18 cellular contexts compared by ENCODE assay signal in the genomic region with DNA sequence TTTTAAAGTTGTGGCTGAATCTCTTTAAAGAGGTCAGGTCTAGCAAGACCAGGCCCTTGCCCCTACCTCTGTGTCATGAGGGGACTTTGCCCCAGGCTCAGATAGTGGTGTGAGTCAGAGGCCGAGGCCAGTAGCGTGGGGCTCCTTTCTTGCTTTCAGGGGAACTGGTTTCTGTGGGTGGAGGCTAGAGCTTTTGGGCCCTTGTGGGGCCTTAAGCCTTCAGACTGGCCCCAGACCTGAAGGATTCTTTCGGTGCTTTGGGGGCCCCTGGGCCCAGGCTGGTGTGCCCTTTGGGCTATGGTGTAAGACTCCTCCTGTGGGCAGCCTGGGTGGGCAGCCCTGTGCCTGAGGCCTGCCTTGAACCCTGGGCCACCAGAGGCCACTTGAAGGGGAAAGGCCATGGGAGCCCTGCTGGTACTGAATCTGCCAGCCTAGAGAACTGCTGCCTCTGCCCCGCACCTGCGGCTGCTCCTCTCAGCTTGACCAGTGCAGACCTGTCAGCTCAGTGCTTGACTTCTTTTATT. TPM values are rescaled to one million over a fixed set of nuclear protein-coding genes. Genes with fewer than 3 reads are reported as not detected.
DNase-seq lines count a peak whose midpoint lies in the region; ATAC-seq and TF ChIP-seq lines count a peak whose summit lies in the region.
"Had no signal": no experiment of that assay in that cellular context is flagged by ENCODE, and none has a peak within 500 bp of the region (broad histone marks: within the 10 kb centered on the region; RNA-seq: fewer than 3 reads in every experiment).

No MANE protein-coding gene starts in this region.

- peaks cover 0 to 9% (median 0%) of the 10 kb centered on the region in 4 donors for H3K4me1 ChIP-seq in right lobe of liver
- no peaks in the 10 kb centered on the region for H3K4me1 ChIP-seq in testis
- H3K4me1 ChIP-seq: left ventricle myocardium inferior had no signal

- no peak overlapping the region for H3K4me3 ChIP-seq in right lobe of liver
- no peak overlapping the region for H3K4me3 ChIP-seq in testis
- H3K4me3 ChIP-seq: left ventricle myocardium inferior had no signal

- no peak for TF ChIP-seq CTCF in right lobe of liver (IDR thresholded peaks at IDR 0.05)
- no peak for TF ChIP-seq CTCF in testis (IDR thresholded peaks at IDR 0.05)

- no peaks in the 10 kb centered on the region for H3K4me1 Mint-ChIP-seq in activated CD8-positive, alpha-beta memory T cell treated with anti-CD3 and anti-CD28 coated beads, Interleukin-2, amount 10 ng/mL, durations not matched to agents 7 days and 5 days

- TF ChIP-seq POLR2A in right lobe of liver (IDR thresholded peaks at IDR 0.05) (no peak), testis (IDR thresholded peaks at IDR 0.05) (no peak)

- H3K9me3 ChIP-seq in right lobe of liver (no peaks in the 10 kb centered on the region), testis (no peaks in the 10 kb centered on the region)

- H3K9me3 Mint-ChIP-seq in activated CD8-positive, alpha-beta memory T cell treated with anti-CD3 and anti-CD28 coated beads, Interleukin-2, amount 10 ng/mL, durations not matched to agents 7 days and 5 days (ENCODE audit: low read depth) = no peaks in the 10 kb centered on the region
- H3K9me3 Mint-ChIP-seq: activated T-cell treated with anti-CD3 and anti-CD28 coated beads, Interleukin-2, amount 50 U/mL, for 4 hours had no signal

- H3K36me3 Mint-ChIP-seq in activated CD8-positive, alpha-beta memory T cell treated with anti-CD3 and anti-CD28 coated beads, Interleukin-2, amount 10 ng/mL, durations not matched to agents 7 days and 5 days = peaks cover 3% of the 10 kb centered on the region

- peaks cover 6% of the 10 kb centered on the region for H3K27me3 Mint-ChIP-seq in activated CD8-positive, alpha-beta memory T cell treated with anti-CD3 and anti-CD28 coated beads, Interleukin-2, amount 10 ng/mL, durations not matched to agents 7 days and 5 days

- H3K36me3 ChIP-seq in right lobe of liver (no peaks in the 10 kb centered on the region), testis (ENCODE audit: low read depth, missing control alignments) (no peaks in the 10 kb centered on the region)
- H3K36me3 ChIP-seq: left ventricle myocardium inferior had no signal

- H3K4me3 Mint-ChIP-seq in activated CD8-positive, alpha-beta memory T cell treated with anti-CD3 and anti-CD28 coated beads, Interleukin-2, amount 10 ng/mL, durations not matched to agents 7 days and 5 days = no peak overlapping the region
- H3K4me3 Mint-ChIP-seq: activated T-cell treated with anti-CD3 and anti-CD28 coated beads, Interleukin-2, amount 50 U/mL, for 4 hours had no signal

- ATAC-seq in activated CD8-positive, alpha-beta memory T cell treated with anti-CD3 and anti-CD28 coated beads, Interleukin-2, amount 10 ng/mL, durations not matched to agents 7 days and 5 days = peak; percentile 14
- ATAC-seq in right lobe of liver = peak; percentile 58 to 93 (median 76)
- no peak for ATAC-seq in HG02798 (IDR thresholded peaks at IDR 0.05; ENCODE audit: poor library complexity, unreplicated experiment)
- ATAC-seq: activated T-cell treated with anti-CD3 and anti-CD28 coated beads, Interleukin-2, amount 50 U/mL, for 4 hours had no signal

- peak overlapping the region in 1 of 3 donors; percentile 43 for H3K27ac ChIP-seq in right lobe of liver
- no peak overlapping the region for H3K27ac ChIP-seq in testis
- H3K27ac ChIP-seq: left ventricle myocardium inferior had no signal

- WGBS in right lobe of liver (ENCODE audit: insufficient coverage, low coverage, low lambda C conversion rate, missing lambda C conversion rate) = no CpG with 5 or more reads among the region's 5 CpGs
- WGBS in testis, 2 donors = 90 to 97% methylated on average over 5 of the region's 5 CpGs

- H3K27me3 ChIP-seq in right lobe of liver (no peaks in the 10 kb centered on the region), testis (no peaks in the 10 kb centered on the region)

- CTCF ChIA-PET in activated CD8-positive, alpha-beta memory T cell treated with anti-CD3 and anti-CD28 coated beads, Interleukin-2, amount 10 ng/mL, durations not matched to agents 7 days and 5 days (lab: Charles Lee) = no interaction called here

- DNase-seq in activated CD8-positive, alpha-beta memory T cell treated with anti-CD3 and anti-CD28 coated beads, Interleukin-2, amount 10 ng/mL, durations not matched to agents 7 days and 5 days = peak; percentile 39
- no peak for DNase-seq in activated CD8-positive, alpha-beta memory T cell treated with anti-CD3 and anti-CD28 coated beads, Interleukin-2, amount 50 U/mL, for 4 hours
- DNase-seq in RPMI7951 (ENCODE audit: low read depth) = peak; percentile 84
- DNase-seq in right lobe of liver = peak; percentile 45 to 75 (median 52)
- DNase-seq in testis = peak; percentile 8
- DNase-seq in NCI-H2107 treated with DMSO at 0.1 percent for 48 hours (lab: John Stamatoyannopoulos, UW; ENCODE audit: unreplicated experiment) = no peak
- DNase-seq in NCI-H82 treated with DMSO at 0.1 percent for 48 hours (lab: John Stamatoyannopoulos, UW; ENCODE audit: unreplicated experiment) = no peak
- DNase-seq: activated CD4-positive, alpha-beta T cell treated with anti-CD3 and anti-CD28 coated beads for 1 hour; activated T-cell treated with anti-CD3 and anti-CD28 coated beads, Interleukin-2, amount 50 U/mL, for 4 hours; dermis blood vessel endothelial cell; hypothalamus; left ventricle myocardium inferior; NCI-H446; RPMI8226 had no signal

- intact Hi-C loops in right lobe of liver (cut with DNase I) (no loop called here), testis (cut with DNase I; ENCODE audit: low total_unique reads) (no loop called here)

- no peak overlapping the region for H3K27ac Mint-ChIP-seq in activated CD8-positive, alpha-beta memory T cell treated with anti-CD3 and anti-CD28 coated beads, Interleukin-2, amount 10 ng/mL, durations not matched to agents 7 days and 5 days

RNA-seq across cellular contexts. Expression of gene OTOF, which starts 21.2 kb away (rescaled TPM):
- 100 to 1,000 TPM in 1 of 2 experiments, 10 to 100 TPM in 1; 35.1 to 115 TPM for total RNA-seq in activated CD8-positive, alpha-beta memory T cell treated with anti-CD3 and anti-CD28 coated beads, Interleukin-2, amount 10 ng/mL, durations not matched to agents 7 days and 5 days
- not detected in 2 replicates for total RNA-seq in RPMI7951 (2014; rRNA removed; shearing (Covaris generic))
- total RNA-seq in right lobe of liver (under 1 TPM in 2 of 6 experiments, not detected in 4; 0.06 to 0.12 TPM), testis (1 to 10 TPM; 1.7 to 2.2 TPM)
- 1.6 TPM for polyA plus RNA-seq in testis (ENCODE audit: insufficient read depth, low read depth, low replicate concordance)
- total RNA-seq: astrocyte, left ventricle myocardium inferior had no signal
- polyA plus RNA-seq: neural cell had no signal

RNA-seq across cellular contexts. Expression of gene DRC1, which starts 55.0 kb away (rescaled TPM):
- total RNA-seq in activated CD8-positive, alpha-beta memory T cell treated with anti-CD3 and anti-CD28 coated beads, Interleukin-2, amount 10 ng/mL, durations not matched to agents 7 days and 5 days = not detected
- total RNA-seq in RPMI7951 (2014; rRNA removed; shearing (Covaris generic)) = 0.24 TPM in 1 of 2 replicates, not detected in the other
- total RNA-seq in right lobe of liver = under 1 TPM in 2 of 6 experiments, not detected in 4; 0.31 TPM
- total RNA-seq in testis = 10 to 100 TPM in 1 of 2 donors, 1 to 10 TPM in 1; 8.8 to 18.7 TPM
- polyA plus RNA-seq in testis (ENCODE audit: insufficient read depth, low read depth, low replicate concordance) = 67.3 TPM
- total RNA-seq: activated T-cell treated with anti-CD3 and anti-CD28 coated beads, Interleukin-2, amount 50 U/mL, for 4 hours; left ventricle myocardium inferior; T-helper 1 cell treated with Interleukin-12 subunit alpha and Interleukin-12 subunit beta and Interleukin-4 antibody, amounts not matched to agents 30 ng/mL and 1 ng/mL, for 36 hours had no signal

Comparison
In these comparisons a context has a peak if more than half of its experiments do, and no peak if none do; other contexts are left out.
1. DNase-seq: peak in activated CD8-positive, alpha-beta memory T cell treated with anti-CD3 and anti-CD28 coated beads, Interleukin-2, amount 10 ng/mL, durations not matched to agents 7 days and 5 days (single experiment), RPMI7951 (single experiment), right lobe of liver (3 of 3) and testis (single experiment); none in activated CD8-positive, alpha-beta memory T cell treated with anti-CD3 and anti-CD28 coated beads, Interleukin-2, amount 50 U/mL, for 4 hours (single experiment), NCI-H2107 treated with DMSO at 0.1 percent for 48 hours (single experiment) and NCI-H82 treated with DMSO at 0.1 percent for 48 hours (single experiment).
2. RNA of gene OTOF, which starts 21.2 kb away (total RNA-seq): 35.1 to 115 TPM in activated CD8-positive, alpha-beta memory T cell treated with anti-CD3 and anti-CD28 coated beads, Interleukin-2, amount 10 ng/mL, durations not matched to agents 7 days and 5 days; 1.7 to 2.2 TPM in testis, 0.06 to 0.12 TPM in right lobe of liver and not detected in RPMI7951; every median in the first group is over 10 times any median in the second.